ENCODE assay signal across 22 cellular contexts in the genomic region with DNA sequence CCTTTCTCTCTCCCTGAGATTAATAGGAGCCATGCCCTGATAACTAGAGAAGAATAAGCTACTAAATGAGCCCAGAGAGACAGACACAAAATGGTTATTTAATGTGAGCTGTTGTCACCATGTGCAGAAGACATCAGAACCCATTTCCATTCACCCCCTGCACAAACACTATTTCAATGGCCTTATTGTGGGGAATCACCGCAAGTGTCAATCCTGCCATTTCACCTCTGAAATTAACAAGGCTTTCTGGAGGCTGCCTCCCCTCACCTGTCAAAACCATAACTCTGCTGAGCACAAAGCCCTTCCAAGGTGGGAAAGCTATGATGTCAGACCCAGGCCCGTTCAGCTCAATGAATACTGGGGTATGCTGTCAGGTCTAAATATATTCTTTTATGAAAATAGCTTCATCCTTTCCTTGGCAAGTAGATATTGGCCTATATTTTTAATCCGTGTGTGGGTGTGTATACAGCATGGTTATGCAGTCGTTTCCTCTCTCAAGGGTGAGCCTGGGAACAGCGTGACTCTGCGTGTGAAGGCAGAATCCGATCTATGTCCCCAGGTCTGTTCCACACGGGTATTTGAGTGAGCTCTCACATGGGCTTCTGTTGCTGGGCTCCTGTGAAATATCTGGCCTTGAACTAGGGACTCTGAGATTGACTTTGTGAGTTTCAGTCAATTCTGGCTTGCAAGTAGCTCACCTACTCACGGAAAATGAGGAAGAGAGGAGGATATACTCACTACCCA.
DNase-seq lines count a peak whose midpoint lies in the region; ATAC-seq, FAIRE-seq and TF ChIP-seq lines count a peak whose summit lies in the region.
"Had no signal": no experiment of that assay in that cellular context is flagged by ENCODE, and none has a peak within 500 bp of the region (broad histone marks: within the 10 kb centered on the region; RNA-seq: fewer than 3 reads in every experiment).

No MANE protein-coding gene starts in this region.

- H3K27me3 Mint-ChIP-seq in MCF 10A (ENCODE audit: insufficient read depth, unreplicated experiment), result no peaks in the 10 kb centered on the region

- intact Hi-C loops in mammary epithelial cell (cut with micrococcal nuclease) (no loop called here), MCF 10A (cut with micrococcal nuclease) (no loop called here), right cardiac atrium (cut with DNase I) (no loop called here)

- in situ Hi-C loops in mammary epithelial cell (cut with MboI; ENCODE audit: low sequenced_read_pairs in 2 of 2), result no loop called here

- H3K4me3 ChIP-seq in mammary epithelial cell (replicated peaks in 1 of 3; ENCODE audit: insufficient read depth in 1 of 3, low read depth in 2 of 3, low read length in 3 of 3) (no peak overlapping the region), keratinocyte (ENCODE audit: control insufficient read depth in 2 of 3, extremely low read depth in 1 of 3, insufficient read depth in 2 of 3, low read depth in 1 of 3, low read length in 3 of 3) (no peak overlapping the region), right cardiac atrium (ENCODE audit: low read length) (no peak overlapping the region)
- H3K4me3 ChIP-seq: GM23248, HAP-1 had no signal

- H3K36me3 ChIP-seq in mammary epithelial cell (ENCODE audit: insufficient read depth, low read length), result no peaks in the 10 kb centered on the region
- no peaks in the 10 kb centered on the region for H3K36me3 ChIP-seq in keratinocyte (ENCODE audit: control insufficient read depth in 2 of 2, extremely low read depth in 1 of 2, insufficient read depth in 2 of 2, low read length in 2 of 2)
- H3K36me3 ChIP-seq: BE2C, HAP-1 had no signal

- H3K9ac ChIP-seq in mammary epithelial cell (ENCODE audit: insufficient read depth, low read length), result no peak overlapping the region
- H3K9ac ChIP-seq in keratinocyte (ENCODE audit: control insufficient read depth, extremely low read depth, insufficient read depth, low read length), result no peak overlapping the region
- H3K9ac ChIP-seq: GM23248 had no signal

- TF ChIP-seq CTCF in mammary epithelial cell (conservative IDR thresholded peaks at IDR 0.05 in 1 of 2, IDR thresholded peaks at IDR 0.05 in 1 of 2; ENCODE audit: extremely low read depth in 1 of 2, insufficient read depth in 1 of 2, low read depth in 1 of 2, low read length in 2 of 2), result no peak
- no peak for TF ChIP-seq CTCF in MCF 10A (IDR thresholded peaks at IDR 0.05; ENCODE audit: unreplicated experiment)
- no peak for TF ChIP-seq CTCF in keratinocyte (optimal IDR thresholded peaks at IDR 0.05 in 1 of 3, IDR thresholded peaks at IDR 0.05 in 1 of 3, conservative IDR thresholded peaks at IDR 0.05 in 1 of 3; ENCODE audit: extremely low read depth in 1 of 3, insufficient read depth in 2 of 3, low read length in 3 of 3)

- peaks cover 30% of the 10 kb centered on the region for H3K4me1 Mint-ChIP-seq in MCF 10A (ENCODE audit: insufficient read depth, unreplicated experiment)
- H3K4me1 Mint-ChIP-seq: IgD-negative memory B cell had no signal

- H4K20me1 ChIP-seq in mammary epithelial cell (ENCODE audit: insufficient read depth, low read length), result no peaks in the 10 kb centered on the region
- H4K20me1 ChIP-seq in keratinocyte (ENCODE audit: control insufficient read depth, extremely low read depth, insufficient read depth, low read length), result no peaks in the 10 kb centered on the region

- dilution Hi-C loops in mammary epithelial cell (cut with HindIII; ENCODE audit: low sequenced_read_pairs) (no loop called here), keratinocyte (cut with MboI; ENCODE audit: extremely low pct_ligation_motif_present, low sequenced_read_pairs) (no loop called here)

- FAIRE-seq in keratinocyte (lab: Jason Lieb, UNC), result peak; percentile 56
- FAIRE-seq: A204.1, D721Med, G401.6, GM12891, GM19239, HTR-8/SVneo had no signal

- WGBS in mammary epithelial cell (ENCODE audit: low coverage, missing lambda C conversion rate), result 69% methylated on average over 9 of the region's 9 CpGs
- WGBS in right cardiac atrium, result 65% methylated on average over 9 of the region's 9 CpGs

- POLR2A ChIA-PET in MCF 10A (lab: Yijun Ruan, JAX), result interaction anchor here (0.9 to 2.6 kb wide), 3 partner anchors 8 to 79 kb away, joined by 3 to 8 read pairs (median 6); no protein-coding TSS in a partner anchor

- H3K4me2 ChIP-seq in mammary epithelial cell (ENCODE audit: insufficient read depth, low read depth, low read length) (no peak overlapping the region), keratinocyte (ENCODE audit: control insufficient read depth, extremely low read depth, insufficient read depth, low read depth, low read length) (no peak overlapping the region)

- H3K27me3 ChIP-seq in mammary epithelial cell (ENCODE audit: insufficient read depth, low read length) (no peaks in the 10 kb centered on the region), keratinocyte (ENCODE audit: control insufficient read depth, extremely low read depth, insufficient read depth, low read length) (no peaks in the 10 kb centered on the region), right cardiac atrium (ENCODE audit: control insufficient read depth, insufficient read depth) (no peaks in the 10 kb centered on the region)
- H3K27me3 ChIP-seq: BE2C had no signal

- no peak for ATAC-seq in GM21576 (IDR thresholded peaks at IDR 0.05; ENCODE audit: unreplicated experiment)
- no peak for ATAC-seq in right cardiac atrium
- no peak for ATAC-seq in HG03439 (IDR thresholded peaks at IDR 0.05; ENCODE audit: unreplicated experiment)

- no peaks in the 10 kb centered on the region for H3K36me3 Mint-ChIP-seq in MCF 10A (ENCODE audit: insufficient read depth, unreplicated experiment)
- H3K36me3 Mint-ChIP-seq: CD4-positive, CD25-positive, alpha-beta regulatory T cell; IgD-negative memory B cell had no signal

- H3K79me2 ChIP-seq in mammary epithelial cell (ENCODE audit: insufficient read depth, low read length), result no peaks in the 10 kb centered on the region
- H3K79me2 ChIP-seq in keratinocyte (ENCODE audit: control insufficient read depth, insufficient read depth, low read length), result no peaks in the 10 kb centered on the region

- H3K9me1 ChIP-seq in keratinocyte (ENCODE audit: control insufficient read depth, extremely low read depth, insufficient read depth, low read length), result no peaks in the 10 kb centered on the region

- BruUV-seq in mammary epithelial cell (replicated peaks; lab: Mats Ljungman, UMichigan), result no TSS peak
- no TSS peak for BruUV-seq in MCF 10A (replicated peaks; lab: Mats Ljungman, UMichigan)

- peaks cover 38% of the 10 kb centered on the region for H3K4me1 ChIP-seq in mammary epithelial cell (ENCODE audit: insufficient read depth, low read length)
- peaks cover 41% of the 10 kb centered on the region for H3K4me1 ChIP-seq in keratinocyte (ENCODE audit: control insufficient read depth, extremely low read depth, insufficient read depth, low read length)
- no peaks in the 10 kb centered on the region for H3K4me1 ChIP-seq in right cardiac atrium (ENCODE audit: control insufficient read depth, insufficient read depth, low read length)
- H3K4me1 ChIP-seq: BE2C, HAP-1 had no signal

- H3K27ac Mint-ChIP-seq in MCF 10A (ENCODE audit: low read depth, unreplicated experiment), result no peak overlapping the region
- H3K27ac Mint-ChIP-seq: IgD-negative memory B cell had no signal

- H2AFZ ChIP-seq in mammary epithelial cell (ENCODE audit: low read depth, low read length) (peak overlapping the region; percentile 28), keratinocyte (ENCODE audit: control insufficient read depth, low read length) (no peak overlapping the region)
- H2AFZ ChIP-seq: GM23248 had no signal

- CTCF ChIA-PET in mammary epithelial cell (lab: Charles Lee; ENCODE audit: low non-redundant PET) (no interaction called here), MCF 10A (lab: Yijun Ruan, JAX) (interaction anchor here (0.6 to 1.2 kb wide), 5 partner anchors 11 to 906 kb away, joined by 3 to 4 read pairs (median 3); no protein-coding TSS in a partner anchor)

- H3K27ac ChIP-seq in mammary epithelial cell (ENCODE audit: insufficient read depth, low read depth, low read length), result no peak overlapping the region
- no peak overlapping the region for H3K27ac ChIP-seq in keratinocyte (ENCODE audit: control insufficient read depth, insufficient read depth, low read length)
- no peak overlapping the region for H3K27ac ChIP-seq in right cardiac atrium (ENCODE audit: low read length)
- H3K27ac ChIP-seq: GM23248, HL-60 had no signal

- no peaks in the 10 kb centered on the region for H3K9me3 Mint-ChIP-seq in MCF 10A (ENCODE audit: unreplicated experiment)
- H3K9me3 Mint-ChIP-seq: IgD-negative memory B cell had no signal

- DNase-seq in mammary epithelial cell (no peak), MCF 10A (ENCODE audit: unreplicated experiment) (no peak), keratinocyte (ENCODE audit: low read depth, low spot score) (no peak), putamen (ENCODE audit: low spot score) (peak; percentile 42), right cardiac atrium (no peak)
- DNase-seq: ACHN; BE2C; C1 segment of cervical spinal cord; Caco-2; CD4-positive, CD25-positive, alpha-beta regulatory T cell; GM23248 had no signal

- H3K9me3 ChIP-seq in mammary epithelial cell (replicated peaks; ENCODE audit: insufficient read depth, low read length), result no peaks in the 10 kb centered on the region
- H3K9me3 ChIP-seq in keratinocyte (ENCODE audit: control insufficient read depth, low read depth, low read length), result no peaks in the 10 kb centered on the region
- H3K9me3 ChIP-seq in right cardiac atrium (ENCODE audit: control insufficient read depth, low read length), result no peaks in the 10 kb centered on the region
- H3K9me3 ChIP-seq: BE2C, Caco-2, HAP-1 had no signal

- no peak overlapping the region for H3K4me3 Mint-ChIP-seq in MCF 10A (ENCODE audit: unreplicated experiment)
- H3K4me3 Mint-ChIP-seq: CD4-positive, CD25-positive, alpha-beta regulatory T cell; IgD-negative memory B cell had no signal
